In genomic region chr11:46533396-46534110, GRCh38 we compare ENCODE assay signal across 25 cellular contexts.
"Had no signal": no experiment of that assay in that cellular context is flagged by ENCODE, and none has a peak within 500 bp of the region (broad histone marks: within the 10 kb centered on the region; RNA-seq: fewer than 3 reads in every experiment).

No MANE protein-coding gene starts in this region.

- H3K27me3 ChIP-seq: ascending aorta, brain microvascular endothelial cell, foreskin keratinocyte, heart right ventricle, right atrium auricular region, tibial nerve had no signal

- H3K4me3 Mint-ChIP-seq: activated CD4-positive, alpha-beta memory T cell treated with anti-CD3 and anti-CD28 coated beads, Interleukin-2, amount 10 ng/mL, durations not matched to agents 7 days and 5 days; activated CD4-positive, alpha-beta T cell treated with anti-CD3 and anti-CD28 coated beads, Interleukin-2, amount 10 ng/mL, durations not matched to agents 7 days and 5 days; activated T-cell treated with anti-CD3 and anti-CD28 coated beads, Interleukin-2, amount 50 U/mL, for 24 hours; memory B cell; naive thymus-derived CD8-positive, alpha-beta T cell; neural crest cell had no signal

- H3K9me3 Mint-ChIP-seq: activated CD4-positive, alpha-beta memory T cell treated with anti-CD3 and anti-CD28 coated beads, Interleukin-2, amount 10 ng/mL, durations not matched to agents 7 days and 5 days; activated CD4-positive, alpha-beta T cell treated with anti-CD3 and anti-CD28 coated beads, Interleukin-2, amount 10 ng/mL, durations not matched to agents 7 days and 5 days; activated naive CD4-positive, alpha-beta T cell treated with anti-CD3 and anti-CD28 coated beads, Interleukin-2, amount 50 U/mL, for 72 hours; activated T-cell treated with anti-CD3 and anti-CD28 coated beads, Interleukin-2, amount 50 U/mL, for 24 hours; memory B cell; naive thymus-derived CD8-positive, alpha-beta T cell; neural crest cell had no signal

- H3K36me3 ChIP-seq: ascending aorta, brain microvascular endothelial cell, right atrium auricular region, tibial nerve had no signal

- H3K27ac Mint-ChIP-seq: activated CD4-positive, alpha-beta memory T cell treated with anti-CD3 and anti-CD28 coated beads, Interleukin-2, amount 10 ng/mL, durations not matched to agents 7 days and 5 days; activated CD4-positive, alpha-beta T cell treated with anti-CD3 and anti-CD28 coated beads, Interleukin-2, amount 10 ng/mL, durations not matched to agents 7 days and 5 days; activated naive CD4-positive, alpha-beta T cell treated with anti-CD3 and anti-CD28 coated beads, Interleukin-2, amount 50 U/mL, for 72 hours; activated T-cell treated with anti-CD3 and anti-CD28 coated beads, Interleukin-2, amount 50 U/mL, for 24 hours; memory B cell had no signal

- H3K4me1 ChIP-seq: ascending aorta, foreskin keratinocyte, parathyroid adenoma had no signal

- H2AFZ ChIP-seq: parathyroid adenoma had no signal

- H3K9me3 ChIP-seq: ascending aorta, heart right ventricle, right atrium auricular region, tibial nerve had no signal

- H3K9ac ChIP-seq: parathyroid adenoma had no signal

- H3K27me3 Mint-ChIP-seq: activated CD4-positive, alpha-beta memory T cell treated with anti-CD3 and anti-CD28 coated beads, Interleukin-2, amount 10 ng/mL, durations not matched to agents 7 days and 5 days; activated CD4-positive, alpha-beta T cell treated with anti-CD3 and anti-CD28 coated beads, Interleukin-2, amount 10 ng/mL, durations not matched to agents 7 days and 5 days; activated T-cell treated with anti-CD3 and anti-CD28 coated beads, Interleukin-2, amount 50 U/mL, for 24 hours; memory B cell; naive thymus-derived CD8-positive, alpha-beta T cell had no signal

- H3K36me3 Mint-ChIP-seq: activated naive CD4-positive, alpha-beta T cell treated with anti-CD3 and anti-CD28 coated beads, Interleukin-2, amount 50 U/mL, for 72 hours had no signal

- ATAC-seq: activated CD4-positive, CD25-positive, alpha-beta regulatory T cell treated with anti-CD3 and anti-CD28 coated beads, Interleukin-2, amount 50 U/mL, for 24 hours; activated naive CD4-positive, alpha-beta T cell treated with anti-CD3 and anti-CD28 coated beads, Interleukin-2, amount 50 U/mL, for 72 hours; esophagus mucosa; foreskin keratinocyte; heart right ventricle; naive thymus-derived CD8-positive, alpha-beta T cell had no signal

- DNase-seq: activated CD4-positive, alpha-beta memory T cell treated with anti-CD3 and anti-CD28 coated beads, Interleukin-2, amount 10 ng/mL, durations not matched to agents 7 days and 5 days; activated CD4-positive, alpha-beta T cell treated with anti-CD3 and anti-CD28 coated beads, Interleukin-2, amount 10 ng/mL, durations not matched to agents 7 days and 5 days; activated CD8-positive, alpha-beta memory T cell treated with anti-CD3 and anti-CD28 coated beads, Interleukin-2, amount 50 U/mL, for 48 hours; activated gamma-delta T cell treated with Interleukin-2 at 50 U/mL for 16 hours; activated T-cell treated with anti-CD3 and anti-CD28 coated beads, Interleukin-2, amount 50 U/mL, for 24 hours; brain microvascular endothelial cell; foreskin keratinocyte; heart right ventricle; midbrain; naive thymus-derived CD8-positive, alpha-beta T cell; nucleus accumbens; stimulated activated CD4-positive, alpha-beta T cell treated with anti-CD3 and anti-CD28 coated beads, Interleukin-15, amount 100 ng/mL, for 24 hours; stimulated activated naive CD4-positive, alpha-beta T cell treated with Interleukin-2 at 50 U/mL for 16 hours; T-helper 9 cell had no signal

- FAIRE-seq: TTC549 had no signal

- H3K4me3 ChIP-seq: ascending aorta, heart right ventricle, right atrium auricular region, tibial nerve had no signal

- H3K27ac ChIP-seq: ascending aorta, brain microvascular endothelial cell, foreskin keratinocyte, heart right ventricle, parathyroid adenoma, right atrium auricular region, tibial nerve, VCaP had no signal
